21 cellular contexts compared by ENCODE assay signal in genomic region chr20:15938847-15939246, GRCh38.
"Had no signal": no experiment of that assay in that cellular context is flagged by ENCODE, and none has a peak within 500 bp of the region (broad histone marks: within the 10 kb centered on the region; RNA-seq: fewer than 3 reads in every experiment).

No MANE protein-coding gene starts in this region.

- H3K4me3 Mint-ChIP-seq: mesothelial cell of epicardium; naive thymus-derived CD4-positive, alpha-beta T cell; natural killer cell treated with Interleukin-12 subunit alpha and Interleukin-12 subunit beta and Interleukin-15 and Interleukin-18, amount 100 ng/mL, for 72 hours; stimulated activated naive CD8-positive, alpha-beta T cell treated with anti-CD3 and anti-CD28 coated beads, Interleukin-15, amount 100 ng/mL, for 72 hours; type B pancreatic cell had no signal

- H3K36me3 Mint-ChIP-seq: naive thymus-derived CD4-positive, alpha-beta T cell; natural killer cell treated with Interleukin-12 subunit alpha and Interleukin-12 subunit beta and Interleukin-15 and Interleukin-18, amount 100 ng/mL, for 72 hours had no signal

- H3K9me3 ChIP-seq: ovary, right lobe of liver, uterus had no signal

- H3K4me2 ChIP-seq: smooth muscle cell had no signal

- H3K4me3 ChIP-seq: left ventricle myocardium inferior, lung, ovary, right atrium auricular region, right lobe of liver, smooth muscle cell, tibial nerve, uterus had no signal

- DNase-seq: islet precursor cell; left ventricle myocardium inferior; mesendoderm; naive thymus-derived CD4-positive, alpha-beta T cell; ovary; right lobe of liver; stimulated activated CD4-positive, alpha-beta T cell treated with anti-CD3 and anti-CD28 coated beads, Interleukin-1b, Interleukin-23, amount 100 ng/mL, for 48 hours; stimulated activated CD4-positive, alpha-beta T cell treated with anti-CD3 and anti-CD28 coated beads, Interleukin-2, amount 100 ng/mL, for 48 hours; stimulated activated CD4-positive, alpha-beta T cell treated with anti-CD3 and anti-CD28 coated beads, Interleukin-4, amount 100 ng/mL, for 4 hours; stimulated activated naive CD4-positive, alpha-beta T cell treated with Interleukin-2 at 50 U/mL for 16 hours; stimulated activated naive CD8-positive, alpha-beta T cell treated with anti-CD3 and anti-CD28 coated beads, Interleukin-15, amount 100 ng/mL, for 72 hours; substantia nigra; uterus had no signal

- ATAC-seq: naive thymus-derived CD4-positive, alpha-beta T cell; natural killer cell treated with Interleukin-12 subunit alpha and Interleukin-12 subunit beta and Interleukin-15 and Interleukin-18, amount 100 ng/mL, for 72 hours; right lobe of liver; stimulated activated naive CD8-positive, alpha-beta T cell treated with anti-CD3 and anti-CD28 coated beads, Interleukin-15, amount 100 ng/mL, for 72 hours had no signal

- H3K27me3 Mint-ChIP-seq: naive thymus-derived CD4-positive, alpha-beta T cell; progenitor cell of endocrine pancreas; stimulated activated naive CD8-positive, alpha-beta T cell treated with anti-CD3 and anti-CD28 coated beads, Interleukin-15, amount 100 ng/mL, for 72 hours; type B pancreatic cell had no signal

- H3K4me1 Mint-ChIP-seq: naive thymus-derived CD4-positive, alpha-beta T cell; stimulated activated naive CD8-positive, alpha-beta T cell treated with anti-CD3 and anti-CD28 coated beads, Interleukin-15, amount 100 ng/mL, for 72 hours had no signal

- H3K4me1 ChIP-seq: left ventricle myocardium inferior, right atrium auricular region, right lobe of liver, tibial nerve, uterus had no signal

- H3K27ac Mint-ChIP-seq: mesothelial cell of epicardium; naive thymus-derived CD4-positive, alpha-beta T cell; natural killer cell treated with Interleukin-12 subunit alpha and Interleukin-12 subunit beta and Interleukin-15 and Interleukin-18, amount 100 ng/mL, for 72 hours; progenitor cell of endocrine pancreas; stimulated activated naive CD8-positive, alpha-beta T cell treated with anti-CD3 and anti-CD28 coated beads, Interleukin-15, amount 100 ng/mL, for 72 hours; type B pancreatic cell had no signal

- H3K27me3 ChIP-seq: ovary, right atrium auricular region, right lobe of liver, tibial nerve, uterus had no signal

- H3K27ac ChIP-seq: left ventricle myocardium inferior, ovary, right atrium auricular region, right lobe of liver, tibial nerve, uterus had no signal

- H3K36me3 ChIP-seq: left ventricle myocardium inferior, ovary, right atrium auricular region, right lobe of liver, tibial nerve, uterus had no signal
